Comparison of ENCODE assay signal across 19 cellular contexts in the genomic region with DNA sequence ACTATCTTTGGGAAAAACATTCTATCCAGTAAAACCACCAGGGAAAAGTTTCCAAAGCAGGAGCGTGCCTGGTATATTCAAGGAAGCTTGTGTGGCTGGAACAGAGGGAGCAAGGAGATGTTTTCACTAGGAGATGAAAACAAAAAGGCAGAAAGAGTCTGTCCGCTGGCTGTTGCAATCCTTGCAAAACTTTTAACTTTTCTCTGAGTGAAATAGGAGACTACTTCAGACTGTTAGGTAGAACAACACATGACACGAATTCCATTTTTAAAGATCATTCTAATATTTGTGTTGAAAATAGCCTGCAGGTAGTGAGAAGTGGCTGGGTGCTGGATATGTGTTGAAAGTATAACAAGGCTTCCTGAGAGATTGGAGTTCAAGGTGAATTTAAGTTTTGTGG.
"Had no signal": no experiment of that assay in that cellular context is flagged by ENCODE, and none has a peak within 500 bp of the region (broad histone marks: within the 10 kb centered on the region; RNA-seq: fewer than 3 reads in every experiment).

No MANE protein-coding gene starts in this region.

- H3K27ac ChIP-seq: epithelial cell of prostate, esophagus muscularis mucosa, hepatocyte, pancreas, suprapubic skin, thyroid gland, upper lobe of left lung had no signal

- H3K4me1 ChIP-seq: esophagus muscularis mucosa, pancreas, suprapubic skin, thyroid gland, upper lobe of left lung had no signal

- H3K27me3 ChIP-seq: esophagus muscularis mucosa, hepatocyte, pancreas, suprapubic skin, thyroid gland, upper lobe of left lung had no signal

- FAIRE-seq: colon, pancreas, small intestine had no signal

- H3K4me2 ChIP-seq: hepatocyte had no signal

- H3K79me2 ChIP-seq: hepatocyte had no signal

- H3K4me3 ChIP-seq: esophagus muscularis mucosa, hepatocyte, lung, pancreas, suprapubic skin, thyroid gland, upper lobe of left lung had no signal

- H3K36me3 ChIP-seq: esophagus muscularis mucosa, pancreas, suprapubic skin, thyroid gland, upper lobe of left lung had no signal

- DNase-seq: effector memory CD8-positive, alpha-beta T cell; foreskin fibroblast; kidney; left colon; left ventricle myocardium superior; natural killer cell; pancreas; right cardiac atrium; small intestine; stimulated activated CD4-positive, alpha-beta T cell treated with anti-CD3 and anti-CD28 coated beads, Interleukin-2, amount 100 ng/mL, for 48 hours; stimulated activated naive CD4-positive, alpha-beta T cell treated with Interleukin-2 at 50 U/mL for 16 hours; thyroid gland; upper lobe of left lung had no signal

- H3K9me3 ChIP-seq: esophagus muscularis mucosa, pancreas, suprapubic skin, thyroid gland, upper lobe of left lung had no signal

- H2AFZ ChIP-seq: hepatocyte had no signal
